In the genomic region with DNA sequence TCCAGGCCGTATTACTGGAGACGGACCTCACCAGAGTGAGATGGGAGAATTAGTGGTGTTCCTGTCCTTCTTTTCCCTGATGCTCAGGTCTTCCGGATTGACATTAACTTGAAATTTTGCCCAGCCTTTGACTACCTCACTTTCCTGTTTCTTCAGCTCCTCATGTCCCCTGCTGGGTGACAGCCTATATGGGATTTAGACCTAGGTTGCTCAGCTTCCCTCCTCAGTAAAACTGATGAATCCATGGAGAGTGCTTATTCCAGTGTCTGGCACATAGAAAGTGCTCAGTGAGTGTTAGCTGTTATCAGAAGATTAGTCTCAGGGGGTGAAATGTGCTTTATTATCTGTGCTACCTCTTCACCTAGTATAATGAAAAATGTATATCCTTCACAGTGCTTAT, we compare ENCODE assay signal across 30 cellular contexts. TPM values are rescaled to one million over a fixed set of nuclear protein-coding genes. Genes with fewer than 3 reads are reported as not detected.
A peak's percentile ranks its signal among the peaks of the same experiment; 100 is the strongest.
DNase-seq lines count a peak whose midpoint lies in the region; ATAC-seq, FAIRE-seq and TF ChIP-seq lines count a peak whose summit lies in the region.
"Had no signal": no experiment of that assay in that cellular context is flagged by ENCODE, and none has a peak within 500 bp of the region (broad histone marks: within the 10 kb centered on the region; RNA-seq: fewer than 3 reads in every experiment).

No MANE protein-coding gene starts in this region.

- H2AK5ac ChIP-seq in mesenchymal stem cell (ENCODE audit: low read length, severe bottlenecking) = peak overlapping the region; percentile 51

- H3K36me3 ChIP-seq in mesenchymal stem cell (ENCODE audit: control insufficient read depth in 1 of 2, insufficient read depth in 2 of 2, low read depth in 1 of 2, low read length in 2 of 2) (peaks cover 3 to 5% of the 10 kb centered on the region in 2 experiments), BE2C (no peaks in the 10 kb centered on the region)

- H3K9ac ChIP-seq in mesenchymal stem cell (ENCODE audit: low read length) = no peak overlapping the region

- H3K27me3 ChIP-seq in mesenchymal stem cell (ENCODE audit: control insufficient read depth in 1 of 2, insufficient read depth in 1 of 2, low read length in 2 of 2) = no peaks in the 10 kb centered on the region
- H3K27me3 ChIP-seq in BE2C = peaks cover 7% of the 10 kb centered on the region; the same call in 1 of the 2 replicates

- H2BK120ac ChIP-seq in mesenchymal stem cell (ENCODE audit: low read depth, low read length) = no peak overlapping the region

- WGBS in A549 (ENCODE audit: missing lambda C conversion rate) = 83% methylated on average over 3 of the region's 3 CpGs
- 100% methylated on average over 2 of the region's 3 CpGs for WGBS in mesenchymal stem cell

- peaks cover 77% of the 10 kb centered on the region for H3K36me3 Mint-ChIP-seq in HFFc6 (ENCODE audit: low read depth)
- H3K36me3 Mint-ChIP-seq: CD8-positive, alpha-beta T cell had no signal

- H3K18ac ChIP-seq in mesenchymal stem cell (ENCODE audit: low read depth in 1 of 2, low read length in 2 of 2) = peak overlapping the region in 1 of 2 experiments; percentile 61

- H3K27me3 Mint-ChIP-seq in HFFc6 (ENCODE audit: insufficient read depth) = peaks cover 17% of the 10 kb centered on the region

- peak overlapping the region; percentile 25; the same call in 1 of the 2 replicates for H3K4me3 Mint-ChIP-seq in HFFc6
- H3K4me3 Mint-ChIP-seq: CD8-positive, alpha-beta T cell had no signal

- H3K9me3 Mint-ChIP-seq in HFFc6 = no peaks in the 10 kb centered on the region
- H3K9me3 Mint-ChIP-seq: CD8-positive, alpha-beta T cell had no signal

- H3K4me3 ChIP-seq in A549 = no peak overlapping the region
- no peak overlapping the region for H3K4me3 ChIP-seq in coronary artery
- H3K4me3 ChIP-seq in mesenchymal stem cell (ENCODE audit: insufficient read depth in 1 of 2, low read depth in 1 of 2, low read length in 2 of 2) = no peak overlapping the region
- H3K4me3 ChIP-seq in BE2C (ENCODE audit: low read depth, low read length) = no peak overlapping the region
- H3K4me3 ChIP-seq: GM12878, PC-9 had no signal

- POLR2A ChIA-PET in A549 (lab: Yijun Ruan, JAX) = no interaction called here

- DNase-seq in A549 (ENCODE audit: low read depth in 1 of 2, low spot score in 1 of 2) = no peak
- DNase-seq in HFFc6 = no peak
- DNase-seq in coronary artery (ENCODE audit: low spot score) = no peak
- no peak for DNase-seq in mesenchymal stem cell
- no peak for DNase-seq in BE2C
- no peak for DNase-seq in activated effector memory CD4-positive, alpha-beta T cell treated with anti-CD3 and anti-CD28 coated beads, Interleukin-2, amount 50 U/mL, for 16 hours
- no peak for DNase-seq in NCI-H82 (lab: John Stamatoyannopoulos, UW)
- no peak for DNase-seq in NCI-H146 treated with DMSO at 0.1 percent for 48 hours (lab: John Stamatoyannopoulos, UW; ENCODE audit: unreplicated experiment)
- DNase-seq: CD8-positive, alpha-beta T cell; DMS 273 treated with DMSO at 0.1 percent for 48 hours; DMS79; EL; GDM1; Karpas-422; NCI-H1092; NCI-H1417 treated with DMSO at 0.1 percent for 48 hours; NCI-H187; NCI-H2081 treated with DMSO at 0.1 percent for 48 hours; NCI-H2171 treated with DMSO at 0.1 percent for 48 hours; NCI-H446; NCI-H524 treated with DMSO at 0.1 percent for 48 hours; NCI-H774; NK-92 treated with Interleukin-12 subunit alpha and Interleukin-12 subunit beta, amount 100 ng/mL, for 24 hours; PC-9; RPMI8226; SHP77 had no signal

- H3K23ac ChIP-seq in mesenchymal stem cell (ENCODE audit: low read length in 2 of 2) = no peak overlapping the region

- peaks cover 97% of the 10 kb centered on the region for H3K4me1 Mint-ChIP-seq in HFFc6 (ENCODE audit: low read depth)

- H3K4me1 ChIP-seq in A549 (peaks cover 100% of the 10 kb centered on the region), mesenchymal stem cell (ENCODE audit: control insufficient read depth, insufficient read depth, low read depth, low read length) (peaks cover 22% of the 10 kb centered on the region), BE2C (no peaks in the 10 kb centered on the region)

- H3K14ac ChIP-seq in mesenchymal stem cell (ENCODE audit: low read length in 2 of 2) = no peak overlapping the region

- H4K91ac ChIP-seq in mesenchymal stem cell (ENCODE audit: low read length) = no peak overlapping the region

- no peak for TF ChIP-seq CTCF in A549 (IDR thresholded peaks at IDR 0.05)
- no peak for TF ChIP-seq CTCF in HFFc6 (IDR thresholded peaks at IDR 0.05)
- no peak for TF ChIP-seq CTCF in coronary artery (IDR thresholded peaks at IDR 0.05)
- TF ChIP-seq CTCF in BE2C (IDR thresholded peaks at IDR 0.05; ENCODE audit: low read depth, low read length) = no peak

- H3K79me1 ChIP-seq in mesenchymal stem cell (replicated peaks; ENCODE audit: low read length, poor library complexity, severe bottlenecking) = peaks cover 4% of the 10 kb centered on the region

- H3K27ac Mint-ChIP-seq in HFFc6 = peak overlapping the region; percentile 76
- H3K27ac Mint-ChIP-seq: CD8-positive, alpha-beta T cell had no signal

- no peak overlapping the region for H2BK15ac ChIP-seq in mesenchymal stem cell (ENCODE audit: low read depth, poor library complexity, severe bottlenecking)

- H3K9me3 ChIP-seq in A549 (no peaks in the 10 kb centered on the region), mesenchymal stem cell (ENCODE audit: control insufficient read depth, low read length) (no peaks in the 10 kb centered on the region), BE2C (no peaks in the 10 kb centered on the region)

- H3K27ac ChIP-seq in A549 (peak overlapping the region; percentile 37 to 72; a peak in 5 of 6 replicates), coronary artery (peak overlapping the region; percentile 11 to 20), mesenchymal stem cell (ENCODE audit: low read length, poor library complexity, severe bottlenecking) (no peak overlapping the region)
- H3K27ac ChIP-seq: C4-2B, HL-60, PC-9 had no signal

- H2BK12ac ChIP-seq in mesenchymal stem cell (ENCODE audit: low read length in 2 of 2) = no peak overlapping the region

- TF ChIP-seq POLR2A in A549 (IDR thresholded peaks at IDR 0.05; ENCODE audit: low read length) = no peak

- no peak overlapping the region for H2AFZ ChIP-seq in mesenchymal stem cell (ENCODE audit: low read depth, low read length)
- H2AFZ ChIP-seq: PC-9 had no signal

- H3K4me2 ChIP-seq in A549 (peak overlapping the region; percentile 62), mesenchymal stem cell (ENCODE audit: low read length, poor library complexity, severe bottlenecking) (no peak overlapping the region)
- H3K4me2 ChIP-seq: PC-9 had no signal

- no peak for TF ChIP-seq RAD21 in A549 (conservative IDR thresholded peaks at IDR 0.05 in 1 of 2, IDR thresholded peaks at IDR 0.05 in 1 of 2)

- ATAC-seq in A549 = no peak
- ATAC-seq: CD8-positive, alpha-beta T cell; GM12878; HCT116 had no signal

- no peak for TF ChIP-seq EP300 in A549 (IDR thresholded peaks at IDR 0.05)

- CTCF ChIA-PET in A549 (lab: Yijun Ruan, JAX) = interaction anchor here (1.5 kb wide), 1 partner anchor 9 kb away, joined by 7 read pairs; no protein-coding TSS in a partner anchor

- no peak overlapping the region for H2BK5ac ChIP-seq in mesenchymal stem cell (ENCODE audit: low read depth, low read length, poor library complexity, severe bottlenecking)

- H3K4ac ChIP-seq in mesenchymal stem cell (ENCODE audit: low read depth in 1 of 2, low read length in 2 of 2) = peak overlapping the region in 1 of 2 experiments; percentile 19

- H4K8ac ChIP-seq in mesenchymal stem cell (ENCODE audit: low read length) = peak overlapping the region; percentile 29

- peak; percentile 18 for FAIRE-seq in A549 (lab: Jason Lieb, UNC)
- FAIRE-seq: GM12878 had no signal

TF ChIP-seq in A549, 52 proteins besides CTCF, POLR2A, EP300 and RAD21 (continues in another document):
- no peak for TF ChIP-seq EHMT2 (IDR thresholded peaks at IDR 0.05; ENCODE audit: low read depth)
- TF ChIP-seq, protein P1, sequence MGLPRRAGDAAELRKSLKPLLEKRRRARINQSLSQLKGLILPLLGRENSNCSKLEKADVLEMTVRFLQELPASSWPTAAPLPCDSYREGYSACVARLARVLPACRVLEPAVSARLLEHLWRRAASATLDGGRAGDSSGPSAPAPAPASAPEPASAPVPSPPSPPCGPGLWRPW (IDR thresholded peaks at IDR 0.05) = no peak
- TF ChIP-seq SMC3 (IDR thresholded peaks at IDR 0.05) = no peak
- no peak for TF ChIP-seq HOXB5 (CRISPR knock-in tag; IDR thresholded peaks at IDR 0.05)
- TF ChIP-seq GATA3 (IDR thresholded peaks at IDR 0.05; ENCODE audit: borderline replicate concordance) = no peak
- TF ChIP-seq, protein P2, sequence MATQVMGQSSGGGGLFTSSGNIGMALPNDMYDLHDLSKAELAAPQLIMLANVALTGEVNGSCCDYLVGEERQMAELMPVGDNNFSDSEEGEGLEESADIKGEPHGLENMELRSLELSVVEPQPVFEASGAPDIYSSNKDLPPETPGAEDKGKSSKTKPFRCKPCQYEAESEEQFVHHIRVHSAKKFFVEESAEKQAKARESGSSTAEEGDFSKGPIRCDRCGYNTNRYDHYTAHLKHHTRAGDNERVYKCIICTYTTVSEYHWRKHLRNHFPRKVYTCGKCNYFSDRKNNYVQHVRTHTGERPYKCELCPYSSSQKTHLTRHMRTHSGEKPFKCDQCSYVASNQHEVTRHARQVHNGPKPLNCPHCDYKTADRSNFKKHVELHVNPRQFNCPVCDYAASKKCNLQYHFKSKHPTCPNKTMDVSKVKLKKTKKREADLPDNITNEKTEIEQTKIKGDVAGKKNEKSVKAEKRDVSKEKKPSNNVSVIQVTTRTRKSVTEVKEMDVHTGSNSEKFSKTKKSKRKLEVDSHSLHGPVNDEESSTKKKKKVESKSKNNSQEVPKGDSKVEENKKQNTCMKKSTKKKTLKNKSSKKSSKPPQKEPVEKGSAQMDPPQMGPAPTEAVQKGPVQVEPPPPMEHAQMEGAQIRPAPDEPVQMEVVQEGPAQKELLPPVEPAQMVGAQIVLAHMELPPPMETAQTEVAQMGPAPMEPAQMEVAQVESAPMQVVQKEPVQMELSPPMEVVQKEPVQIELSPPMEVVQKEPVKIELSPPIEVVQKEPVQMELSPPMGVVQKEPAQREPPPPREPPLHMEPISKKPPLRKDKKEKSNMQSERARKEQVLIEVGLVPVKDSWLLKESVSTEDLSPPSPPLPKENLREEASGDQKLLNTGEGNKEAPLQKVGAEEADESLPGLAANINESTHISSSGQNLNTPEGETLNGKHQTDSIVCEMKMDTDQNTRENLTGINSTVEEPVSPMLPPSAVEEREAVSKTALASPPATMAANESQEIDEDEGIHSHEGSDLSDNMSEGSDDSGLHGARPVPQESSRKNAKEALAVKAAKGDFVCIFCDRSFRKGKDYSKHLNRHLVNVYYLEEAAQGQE (IDR thresholded peaks at IDR 0.05) = no peak

RNA-seq across cellular contexts. Expression of a gene that starts 30.0 kb away (rescaled TPM):
- polyA plus RNA-seq in A549 (2011; rRNA removed) (208 and 275 TPM in 2 replicates), A549 (2017; fragmentation: RNase III; extraction: RNeasy Plus Mini Kit Qiagen cat#74134 plus additional on column Dnase treatment) (127 to 135 TPM (median 130 TPM) in 3 replicates)
- 133 and 166 TPM in 2 replicates for polyA plus RNA-seq in A549 (2012; cell fraction: cytosol; rRNA removed)
- polyA plus RNA-seq in A549 (2012; cell fraction: nucleus; rRNA removed) = 215 and 283 TPM in 2 replicates
- 997 and 1,171 TPM in 2 replicates for polyA minus RNA-seq in A549 (2011; rRNA and poly(A)+ RNA removed)
- total RNA-seq in HFFc6 (2021; fragmentation: NEBNext Ultra II Directional; extraction: Animal tissue kit (Norgen Biotek cat#: 25700)) = 100 to 1,000 TPM; 731 to 946 (median 839) TPM
- polyA plus RNA-seq in mesenchymal stem cell (2013, experiment 1 of 2) = 70.6 TPM
- 70.6 TPM for polyA plus RNA-seq in mesenchymal stem cell (2013, experiment 2 of 2)
- polyA plus RNA-seq in BE2C (2012; ENCODE audit: insufficient read depth, insufficient read length, low read depth) = not detected
